Comparison of ENCODE assay signal across 8 cellular contexts in the genomic region with DNA sequence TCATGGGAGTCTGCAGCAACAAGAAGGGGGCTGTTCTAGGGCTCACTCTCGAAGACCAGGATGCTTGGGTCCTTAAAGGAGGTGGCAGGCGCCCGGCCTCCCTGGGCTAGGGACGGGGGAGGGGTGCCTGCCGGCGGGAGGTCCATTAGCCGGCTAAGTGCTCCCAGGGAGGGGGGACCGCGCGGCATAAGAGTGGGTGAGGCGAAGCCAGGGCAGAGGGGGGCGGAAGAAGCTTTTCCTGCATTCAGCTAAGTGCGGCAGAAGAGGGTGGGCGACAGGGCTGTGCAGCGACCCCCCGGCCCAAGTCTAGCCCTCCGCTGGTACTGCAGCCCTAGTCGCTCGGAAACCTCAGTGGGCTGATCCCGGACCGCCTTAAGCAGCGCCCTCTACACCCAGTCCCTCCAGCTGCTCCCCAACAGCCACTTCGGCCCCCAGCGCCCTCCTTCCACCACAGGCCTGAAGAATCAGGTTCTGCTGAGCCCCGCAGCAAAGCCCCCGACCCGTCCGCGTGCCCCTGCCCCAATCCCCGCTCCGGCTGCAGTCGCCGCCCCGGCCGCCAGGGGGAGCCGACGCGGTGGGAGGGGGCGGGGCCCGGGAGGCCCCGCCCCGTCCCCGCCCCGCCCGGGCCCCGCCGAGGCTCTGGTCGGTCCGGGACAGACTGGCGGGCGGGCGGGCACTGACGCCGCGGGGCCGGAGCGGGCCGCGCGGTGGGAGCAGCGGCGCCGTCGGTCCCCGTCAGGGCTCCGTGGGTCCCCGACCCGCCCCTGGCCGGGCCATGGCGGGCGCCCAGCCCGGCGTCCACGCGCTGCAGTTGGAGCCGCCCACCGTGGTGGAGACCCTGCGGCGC. TPM values are rescaled to one million over a fixed set of nuclear protein-coding genes. Genes with fewer than 3 reads are reported as not detected.
DNase-seq lines count a peak whose midpoint lies in the region; ATAC-seq and TF ChIP-seq lines count a peak whose summit lies in the region.

A gene (plus strand): TSS at position 656 of the 847 bp plus-strand sequence. CDS start 120 bp downstream, at position 776.

- ATAC-seq in right lobe of liver (peak; percentile 56 to 77 (median 62)), HG02981 (IDR thresholded peaks at IDR 0.05; ENCODE audit: unreplicated experiment) (no peak)

- WGBS in right lobe of liver (ENCODE audit: insufficient coverage, low coverage, low lambda C conversion rate, missing lambda C conversion rate) = 4% methylated on average over 17 of the region's 79 CpGs

- H3K27me3 ChIP-seq in right lobe of liver = no peaks in the 10 kb centered on the region

- H3K36me3 ChIP-seq in right lobe of liver = no peaks in the 10 kb centered on the region

- peak; percentile 79 for TF ChIP-seq POLR2A in right lobe of liver (IDR thresholded peaks at IDR 0.05)

- TF ChIP-seq CTCF in C4-2B (conservative IDR thresholded peaks at IDR 0.05) (peak; percentile 97), LNCaP clone FGC (IDR thresholded peaks at IDR 0.05; ENCODE audit: control insufficient read depth, extremely low read depth, insufficient read depth) (peak; percentile 79), right lobe of liver (IDR thresholded peaks at IDR 0.05) (peak; percentile 64 to 88 (median 76))

- intact Hi-C loops in right lobe of liver (cut with DNase I) = no loop called here

- H3K4me3 ChIP-seq in LNCaP clone FGC (ENCODE audit: low read depth, low read length) (peak within 1 kb of the TSS; percentile 85), right lobe of liver (peak within 1 kb of the TSS; percentile 72 to 87 (median 85))

- peak; percentile 92 for DNase-seq in GM19238 (ENCODE audit: insufficient read length, low spot score)
- no peak for DNase-seq in LNCaP clone FGC (ENCODE audit: low read depth)
- peak; percentile 73 for DNase-seq in activated CD4-positive, CD25-positive, alpha-beta regulatory T cell treated with anti-CD3 and anti-CD28 coated beads, Interleukin-2, amount 50 U/mL, for 72 hours
- DNase-seq in dermis blood vessel endothelial cell = peak; percentile 66
- DNase-seq in right lobe of liver = peak in 2 of 3 donors; percentile 74 to 76
- peak; percentile 55 for DNase-seq in stimulated activated CD8-positive, alpha-beta memory T cell treated with anti-CD3 and anti-CD28 coated beads, Interleukin-12 subunit alpha, Interleukin-12 subunit beta, amount 100 ng/mL, for 4 hours (ENCODE audit: low read depth)

- peaks cover 0 to 25% (median 12%) of the 10 kb centered on the region in 4 donors for H3K4me1 ChIP-seq in right lobe of liver

- H3K9me3 ChIP-seq in right lobe of liver = no peaks in the 10 kb centered on the region

- H3K27ac ChIP-seq in C4-2B = peak within 1 kb of the TSS; percentile 78
- peak within 1 kb of the TSS; percentile 44 to 69 (median 63) for H3K27ac ChIP-seq in right lobe of liver

RNA-seq across cellular contexts. Expression of the gene that starts here (rescaled TPM):
- 37.8 and 54.6 TPM in 2 replicates for total RNA-seq in dermis blood vessel endothelial cell
- 1 to 10 TPM; 5.4 to 8.0 (median 6.7) TPM for total RNA-seq in right lobe of liver
